ENCODE assay signal across 9 cellular contexts in the genomic region with DNA sequence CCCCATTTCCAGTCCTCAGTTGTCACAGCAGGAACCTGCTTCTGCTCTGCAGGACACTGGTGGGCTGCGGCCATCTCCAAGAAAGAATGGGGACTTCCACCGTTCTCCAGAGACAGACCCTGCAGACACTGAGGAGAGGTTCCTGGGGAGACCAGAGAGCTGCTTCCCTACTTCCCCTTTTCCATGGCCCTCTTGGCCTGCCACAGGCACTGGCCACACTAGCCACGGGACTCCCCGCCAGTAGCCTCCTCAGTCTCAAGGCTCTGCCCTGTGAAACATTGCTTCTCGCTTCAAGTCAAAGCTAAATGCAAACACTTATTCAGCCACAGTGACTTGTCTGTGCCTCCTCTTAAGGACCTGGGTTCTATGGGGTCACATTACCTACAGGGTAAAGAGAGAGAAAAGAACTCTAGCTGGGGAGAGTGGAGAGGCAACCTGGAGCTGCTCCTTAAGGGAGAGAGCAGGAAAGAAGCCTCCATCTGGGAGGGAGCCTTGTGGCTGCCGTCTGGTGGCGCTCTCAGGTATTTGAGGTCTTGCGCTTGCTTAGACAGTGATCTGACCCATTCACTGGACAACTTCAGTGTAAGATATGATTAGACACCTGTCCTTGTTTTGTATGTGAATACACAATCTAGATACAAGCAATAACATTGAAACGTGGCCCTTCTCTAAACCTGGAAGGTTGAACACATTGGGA. TPM values are rescaled to one million over a fixed set of nuclear protein-coding genes. Genes with fewer than 3 reads are reported as not detected.
A peak's percentile ranks its signal among the peaks of the same experiment; 100 is the strongest.
DNase-seq lines count a peak whose midpoint lies in the region; ATAC-seq and TF ChIP-seq lines count a peak whose summit lies in the region.
"Had no signal": no experiment of that assay in that cellular context is flagged by ENCODE, and none has a peak within 500 bp of the region (broad histone marks: within the 10 kb centered on the region; RNA-seq: fewer than 3 reads in every experiment).

No MANE protein-coding gene starts in this region.

- peaks cover 0 to 18% of the 10 kb centered on the region in 2 donors for H3K27me3 Mint-ChIP-seq in natural killer cell (ENCODE audit: low read depth in 2 of 2)

- H3K36me3 ChIP-seq in MG63 (no peaks in the 10 kb centered on the region), WERI-Rb-1 (no peaks in the 10 kb centered on the region)
- H3K36me3 ChIP-seq: heart left ventricle had no signal

- H3K4me3 Mint-ChIP-seq in natural killer cell = no peak overlapping the region

- no peaks in the 10 kb centered on the region for H3K9me3 Mint-ChIP-seq in natural killer cell

- intact Hi-C loops in natural killer cell (cut with micrococcal nuclease) = loop anchor here (10.0 kb wide), 1 partner anchor 1253 kb away; no protein-coding TSS in a partner anchor

- DNase-seq in MG63 = peak; percentile 48
- DNase-seq in WERI-Rb-1 = peak; percentile 59
- DNase-seq in natural killer cell = peak; percentile 36
- no peak for DNase-seq in cerebellum (ENCODE audit: low spot score)
- no peak for DNase-seq in NCI-H1694 treated with DMSO at 0.1 percent for 48 hours (lab: John Stamatoyannopoulos, UW)
- DNase-seq: heart left ventricle, NCI-H2227 treated with DMSO at 0.1 percent for 48 hours had no signal

- H3K27me3 ChIP-seq in MG63 (0 out of 2 replicates have a peak, but pooled peaks cover 2% of the 10 kb centered on the region), WERI-Rb-1 (ENCODE audit: insufficient read depth, low read depth, severe bottlenecking) (peaks cover 89% of the 10 kb centered on the region)

- ATAC-seq in GM18867 (IDR thresholded peaks at IDR 0.05; ENCODE audit: unreplicated experiment) (peak; percentile 65), natural killer cell (peak in 2 of 3 donors; percentile 27 to 44), HG02759 (IDR thresholded peaks at IDR 0.05; ENCODE audit: unreplicated experiment) (no peak)

- TF ChIP-seq CTCF in WERI-Rb-1 (IDR thresholded peaks at IDR 0.05; ENCODE audit: low read depth, low read length) (peak; percentile 79), natural killer cell (IDR thresholded peaks at IDR 0.05) (peak; percentile 89)

- H3K4me3 ChIP-seq in MG63 (no peak overlapping the region), WERI-Rb-1 (ENCODE audit: low read depth, low read length) (no peak overlapping the region)
- H3K4me3 ChIP-seq: heart left ventricle had no signal

- H3K9me3 ChIP-seq in MG63 (no peaks in the 10 kb centered on the region), WERI-Rb-1 (ENCODE audit: severe bottlenecking) (peaks cover 2% of the 10 kb centered on the region)
- H3K9me3 ChIP-seq: heart left ventricle had no signal

- peak overlapping the region in 1 of 2 donors; percentile 29 for H3K27ac Mint-ChIP-seq in natural killer cell

- H3K36me3 Mint-ChIP-seq in natural killer cell = no peaks in the 10 kb centered on the region

- no peak overlapping the region for H3K27ac ChIP-seq in WERI-Rb-1
- H3K27ac ChIP-seq: heart left ventricle had no signal

- H3K4me1 Mint-ChIP-seq in natural killer cell = peaks cover 69 to 71% of the 10 kb centered on the region in 2 donors

RNA-seq across cellular contexts. Expression of a gene that starts 5.4 kb away (rescaled TPM):
- total RNA-seq in MG63 (2014; rRNA removed; shearing (Covaris generic); ENCODE audit: low replicate concordance) = not detected in 2 replicates
- total RNA-seq in natural killer cell (1 to 10 TPM in 2 of 3 donors, under 1 TPM in 1; 0.64 to 4.4 (median 2.8) TPM), cerebellum (not detected)

RNA-seq across cellular contexts. Expression of a gene that starts 19.2 kb away (rescaled TPM):
- not detected in 2 replicates for total RNA-seq in MG63 (2014; rRNA removed; shearing (Covaris generic); ENCODE audit: low replicate concordance)
- total RNA-seq in natural killer cell (100 to 1,000 TPM; 138 to 309 (median 298) TPM), cerebellum (not detected)

RNA-seq across cellular contexts. Expression of a gene that starts 40.6 kb away (rescaled TPM):
- 9.2 and 17.1 TPM in 2 replicates for total RNA-seq in MG63 (2014; rRNA removed; shearing (Covaris generic); ENCODE audit: low replicate concordance)
- 10 to 100 TPM; 18.6 to 22.1 (median 21.1) TPM for total RNA-seq in natural killer cell
- total RNA-seq in cerebellum = 12.2 TPM

RNA-seq across cellular contexts. Expression of a gene that starts 41.1 kb away (rescaled TPM):
- total RNA-seq in MG63 (2014; rRNA removed; shearing (Covaris generic); ENCODE audit: low replicate concordance) = not detected in 2 replicates
- total RNA-seq in natural killer cell (not detected), cerebellum (0.18 TPM)
- total RNA-seq: heart left ventricle had no signal

Comparison
In these comparisons a context has a peak if more than half of its experiments do, and no peak if none do; other contexts are left out.
1. DNase-seq: peak in MG63 (single experiment), WERI-Rb-1 (single experiment) and natural killer cell (single experiment); none in cerebellum (single experiment) and NCI-H1694 treated with DMSO at 0.1 percent for 48 hours (single experiment).
2. RNA of a gene that starts 19.2 kb away (total RNA-seq): 138 to 309 TPM in natural killer cell; not detected in MG63 and not detected in cerebellum (single experiment); every median in the first group is over 100 times any median in the second.